8 cellular contexts compared by ENCODE assay signal in genomic region chr22:39152511-39153219, GRCh38. TPM values are rescaled to one million over a fixed set of nuclear protein-coding genes. Genes with fewer than 3 reads are reported as not detected.
DNase-seq lines count a peak whose midpoint lies in the region; ATAC-seq and TF ChIP-seq lines count a peak whose summit lies in the region.

Gene CBX7 (minus strand): TSS chr22:39152680. CDS start chr22:39152444, 236 bp downstream.

- H3K27me3 ChIP-seq in ovary, result no peaks in the 10 kb centered on the region
- H3K27me3 ChIP-seq in thyroid gland, result no peaks in the 10 kb centered on the region

- H3K4me1 ChIP-seq in ES-I3 (ENCODE audit: insufficient read depth, low read length) (peaks cover 25% of the 10 kb centered on the region), ovary (ENCODE audit: insufficient read depth) (peaks cover 15% of the 10 kb centered on the region), thyroid gland (peaks cover 13 to 30% of the 10 kb centered on the region in 2 donors)

- H3K36me3 ChIP-seq in ES-I3 (ENCODE audit: insufficient read depth, low read length) (no peaks in the 10 kb centered on the region), ovary (no peaks in the 10 kb centered on the region), thyroid gland (no peaks in the 10 kb centered on the region)

- ATAC-seq in activated naive CD4-positive, alpha-beta T cell treated with anti-CD3 and anti-CD28 coated beads, Interleukin-2, amount 50 U/mL, for 72 hours, result peak; percentile 90 to 91

- H3K27ac Mint-ChIP-seq in activated naive CD4-positive, alpha-beta T cell treated with anti-CD3 and anti-CD28 coated beads, Interleukin-2, amount 50 U/mL, for 72 hours, result peak within 1 kb of the TSS; percentile 50 to 88
- no peak within 1 kb of the TSS for H3K27ac Mint-ChIP-seq in glutamatergic neuron (ENCODE audit: unreplicated experiment)

- no peaks in the 10 kb centered on the region for H3K4me1 Mint-ChIP-seq in glutamatergic neuron (ENCODE audit: low read depth, unreplicated experiment)

- H3K9ac ChIP-seq in ES-I3 (ENCODE audit: low read depth, low read length), result peak within 1 kb of the TSS; percentile 64

- H3K36me3 Mint-ChIP-seq in activated naive CD4-positive, alpha-beta T cell treated with anti-CD3 and anti-CD28 coated beads, Interleukin-2, amount 50 U/mL, for 72 hours, result peaks cover 0 to 7% of the 10 kb centered on the region in 2 donors
- no peaks in the 10 kb centered on the region for H3K36me3 Mint-ChIP-seq in glutamatergic neuron (ENCODE audit: unreplicated experiment)

- no peak for TF ChIP-seq CTCF in LNCaP clone FGC (IDR thresholded peaks at IDR 0.05; ENCODE audit: control insufficient read depth, extremely low read depth, insufficient read depth)
- TF ChIP-seq CTCF in glutamatergic neuron (IDR thresholded peaks at IDR 0.05; ENCODE audit: partially characterized antibody, unreplicated experiment), result no peak
- no peak for TF ChIP-seq CTCF in ovary (IDR thresholded peaks at IDR 0.05)
- no peak for TF ChIP-seq CTCF in thyroid gland (IDR thresholded peaks at IDR 0.05)

- H3K9me3 ChIP-seq in ES-I3 (ENCODE audit: control insufficient read depth, insufficient read depth, low read length) (no peaks in the 10 kb centered on the region), ovary (no peaks in the 10 kb centered on the region), thyroid gland (no peaks in the 10 kb centered on the region)

- H3K4me3 ChIP-seq in LNCaP clone FGC (ENCODE audit: low read depth, low read length), result peak within 1 kb of the TSS; percentile 65
- peak within 1 kb of the TSS; percentile 97 for H3K4me3 ChIP-seq in ovary
- H3K4me3 ChIP-seq in thyroid gland (replicated peaks in 1 of 3), result peak within 1 kb of the TSS; percentile 35 to 58 (median 49)

- peak within 1 kb of the TSS; percentile 94 to 97 for H3K27ac ChIP-seq in ovary
- peak within 1 kb of the TSS; percentile 89 to 98 (median 91) for H3K27ac ChIP-seq in thyroid gland

- TF ChIP-seq POLR2A in ovary (IDR thresholded peaks at IDR 0.05), result peak; percentile 91
- TF ChIP-seq POLR2A in thyroid gland (IDR thresholded peaks at IDR 0.05), result peak; percentile 72 to 95

- H3K9me3 Mint-ChIP-seq in activated naive CD4-positive, alpha-beta T cell treated with anti-CD3 and anti-CD28 coated beads, Interleukin-2, amount 50 U/mL, for 72 hours, result no peaks in the 10 kb centered on the region
- peaks cover 3% of the 10 kb centered on the region for H3K9me3 Mint-ChIP-seq in glutamatergic neuron (ENCODE audit: unreplicated experiment)

- peaks cover 6% of the 10 kb centered on the region for H3K27me3 Mint-ChIP-seq in glutamatergic neuron (ENCODE audit: unreplicated experiment)

- WGBS in ovary, 3 donors, result 0 to 1% (median 0%) methylated on average over 63 to 98 of the region's 98 CpGs
- 0 to 1% methylated on average over 1 to 15 of the region's 98 CpGs for WGBS in thyroid gland, 2 donors

- DNase-seq in GOT3 (lab: John Stamatoyannopoulos, UW), result peak; percentile 42
- peak; percentile 51 for DNase-seq in LNCaP clone FGC (ENCODE audit: low read depth)
- peak; percentile 76 for DNase-seq in SKM-1 (lab: John Stamatoyannopoulos, UW; ENCODE audit: unreplicated experiment)
- peak; percentile 91 to 95 for DNase-seq in activated naive CD4-positive, alpha-beta T cell treated with anti-CD3 and anti-CD28 coated beads, Interleukin-2, amount 50 U/mL, for 72 hours (ENCODE audit: low spot score in 2 of 2)
- DNase-seq in glutamatergic neuron, result peak; percentile 78
- peak; percentile 94 to 97 (median 96) for DNase-seq in ovary
- DNase-seq in thyroid gland, result peak; percentile 96

- TF ChIP-seq EP300 in ovary (IDR thresholded peaks at IDR 0.05), result peak; percentile 12

- peak within 1 kb of the TSS; percentile 85 for H3K4me3 Mint-ChIP-seq in glutamatergic neuron (ENCODE audit: unreplicated experiment)

- intact Hi-C loops in ovary (cut with DNase I) (loop anchor here in 2 of 4 donors (5.0 to 10.0 kb wide), 2 partner anchors 165 to 372 kb away; partner anchors contain the start of genes ATF4 (in 1 of the 2) and RPL3 (in 1 of the 2)), thyroid gland (cut with DNase I) (no loop called here)

RNA-seq across cellular contexts. Expression of gene CBX7, which starts in this region (rescaled TPM):
- 10 to 100 TPM; 25.0 to 43.8 TPM for total RNA-seq in activated naive CD4-positive, alpha-beta T cell treated with anti-CD3 and anti-CD28 coated beads, Interleukin-2, amount 50 U/mL, for 72 hours
- total RNA-seq in glutamatergic neuron (ENCODE audit: unreplicated experiment), result 5.9 TPM
- 100 to 1,000 TPM in 1 of 7 donors, 10 to 100 TPM in 6; 47.2 to 107 (median 84.9) TPM for total RNA-seq in ovary
- polyA plus RNA-seq in ovary, result 10 to 100 TPM; 40.7 to 96.9 TPM
- total RNA-seq in thyroid gland, result 10 to 100 TPM; 49.2 to 88.0 (median 61.9) TPM

Comparison
In these comparisons a context has a peak if more than half of its experiments do, and no peak if none do; other contexts are left out.
1. Peak in every context shown above with its lines: DNase-seq, ATAC-seq, H3K4me3 ChIP-seq and H3K27ac ChIP-seq.
2. DNase-seq: peak in every context shown above with its lines; median percentile 96 in ovary; 96 in thyroid gland; 93 in activated naive CD4-positive, alpha-beta T cell treated with anti-CD3 and anti-CD28 coated beads, Interleukin-2, amount 50 U/mL, for 72 hours; 78 in glutamatergic neuron; 76 in SKM-1; 51 in LNCaP clone FGC; 42 in GOT3.